ENCODE assay signal across 10 cellular contexts in genomic region chr5:90015584-90016018, GRCh38.
DNase-seq lines count a peak whose midpoint lies in the region; ATAC-seq and TF ChIP-seq lines count a peak whose summit lies in the region.
"Had no signal": no experiment of that assay in that cellular context is flagged by ENCODE, and none has a peak within 500 bp of the region (broad histone marks: within the 10 kb centered on the region; RNA-seq: fewer than 3 reads in every experiment).

No MANE protein-coding gene starts in this region.

- DNase-seq in MCF 10A (ENCODE audit: unreplicated experiment) (peak; percentile 16), breast epithelium (ENCODE audit: low spot score in 2 of 2) (no peak), ascending aorta (ENCODE audit: low spot score in 2 of 2) (no peak), thoracic aorta (ENCODE audit: low spot score) (no peak), DMS153 treated with DMSO at 0.1 percent for 48 hours (lab: John Stamatoyannopoulos, UW; ENCODE audit: unreplicated experiment) (no peak), dorsolateral prefrontal cortex (no peak)
- DNase-seq in effector CD8-positive, alpha-beta T cell (lab: John Stamatoyannopoulos, UW) = no peak

- H3K27me3 ChIP-seq in breast epithelium (no peaks in the 10 kb centered on the region), ascending aorta (no peaks in the 10 kb centered on the region), thoracic aorta (replicated peaks; ENCODE audit: insufficient read depth) (no peaks in the 10 kb centered on the region), dorsolateral prefrontal cortex (no peaks in the 10 kb centered on the region)

- H3K27ac Mint-ChIP-seq in MCF 10A (ENCODE audit: low read depth, unreplicated experiment) = peak overlapping the region; percentile 71
- H3K27ac Mint-ChIP-seq: T-helper 1 cell treated with Interleukin-12 subunit alpha and Interleukin-12 subunit beta and Interleukin-4 antibody, amounts not matched to agents 30 μg/mL and 1 μg/mL, for 36 hours had no signal

- CTCF ChIA-PET in MCF 10A (lab: Yijun Ruan, JAX) = interaction anchor here (0.6 kb wide), 1 partner anchor 1956 kb away, joined by 3 read pairs; no protein-coding TSS in a partner anchor

- no peaks in the 10 kb centered on the region for H3K9me3 Mint-ChIP-seq in MCF 10A (ENCODE audit: unreplicated experiment)

- no peak overlapping the region for H3K27ac ChIP-seq in breast epithelium
- peak overlapping the region; percentile 36 to 56 for H3K27ac ChIP-seq in ascending aorta
- H3K27ac ChIP-seq in thoracic aorta = peak overlapping the region in 1 of 2 donors; percentile 22
- peak overlapping the region in 11 of 59 donors; percentile 1 to 54 (median 24) for H3K27ac ChIP-seq in dorsolateral prefrontal cortex
- H3K27ac ChIP-seq: A549 had no signal

- no peaks in the 10 kb centered on the region for H3K9me3 ChIP-seq in breast epithelium
- no peaks in the 10 kb centered on the region for H3K9me3 ChIP-seq in ascending aorta
- no peaks in the 10 kb centered on the region for H3K9me3 ChIP-seq in thoracic aorta
- H3K9me3 ChIP-seq: A549 had no signal

- TF ChIP-seq CTCF in MCF 10A (IDR thresholded peaks at IDR 0.05; ENCODE audit: unreplicated experiment) (no peak), breast epithelium (IDR thresholded peaks at IDR 0.05) (no peak), ascending aorta (IDR thresholded peaks at IDR 0.05) (no peak), thoracic aorta (IDR thresholded peaks at IDR 0.05) (no peak), dorsolateral prefrontal cortex (IDR thresholded peaks at IDR 0.05 in 54 of 56, conservative IDR thresholded peaks at IDR 0.05 in 2 of 56; ENCODE audit: low read depth in 1 of 56, partially characterized antibody in 56 of 56) (no peak)

- H3K4me3 Mint-ChIP-seq in MCF 10A (ENCODE audit: unreplicated experiment) = no peak overlapping the region
- H3K4me3 Mint-ChIP-seq: T-helper 1 cell treated with Interleukin-12 subunit alpha and Interleukin-12 subunit beta and Interleukin-4 antibody, amounts not matched to agents 30 μg/mL and 1 μg/mL, for 36 hours had no signal

- H3K27me3 Mint-ChIP-seq in MCF 10A (ENCODE audit: insufficient read depth, unreplicated experiment) = no peaks in the 10 kb centered on the region

- intact Hi-C loops in MCF 10A (cut with micrococcal nuclease) (no loop called here), breast epithelium (cut with DNase I; ENCODE audit: low total_unique reads) (no loop called here), ascending aorta (cut with DNase I) (loop anchor here (2.0 kb wide), 1 partner anchor 25 kb away; no protein-coding TSS in a partner anchor), dorsolateral prefrontal cortex (cut with DNase I) (no loop called here)

- no TSS peak for BruUV-seq in MCF 10A (replicated peaks; lab: Mats Ljungman, UMichigan)

- ATAC-seq in HG03108 (IDR thresholded peaks at IDR 0.05; ENCODE audit: unreplicated experiment) = peak; percentile 80
- no peak for ATAC-seq in thoracic aorta (ENCODE audit: insufficient number of reproducible peaks, low FRiP score, low read depth)
- ATAC-seq: A549 had no signal

- H3K36me3 ChIP-seq in breast epithelium (no peaks in the 10 kb centered on the region), ascending aorta (no peaks in the 10 kb centered on the region), thoracic aorta (no peaks in the 10 kb centered on the region)

- no peaks in the 10 kb centered on the region for H3K4me1 ChIP-seq in breast epithelium
- H3K4me1 ChIP-seq in ascending aorta = peaks cover 0 to 10% of the 10 kb centered on the region in 2 donors
- peaks cover 8 to 48% of the 10 kb centered on the region in 2 donors for H3K4me1 ChIP-seq in thoracic aorta (ENCODE audit: control insufficient read depth in 1 of 2, low read depth in 2 of 2)
- H3K4me1 ChIP-seq: A549 had no signal

- no peak for TF ChIP-seq POLR2A in breast epithelium (IDR thresholded peaks at IDR 0.05)

- POLR2A ChIA-PET in MCF 10A (lab: Yijun Ruan, JAX) = interaction anchor here (0.6 to 1.0 kb wide), 2 partner anchors 46 to 438 kb away, joined by 3 to 4 read pairs; no protein-coding TSS in a partner anchor

- no peaks in the 10 kb centered on the region for H3K36me3 Mint-ChIP-seq in MCF 10A (ENCODE audit: insufficient read depth, unreplicated experiment)

- peaks cover 14% of the 10 kb centered on the region for H3K4me1 Mint-ChIP-seq in MCF 10A (ENCODE audit: insufficient read depth, unreplicated experiment)

- no peak overlapping the region for H3K4me3 ChIP-seq in breast epithelium
- H3K4me3 ChIP-seq in ascending aorta = no peak overlapping the region
- peak overlapping the region; percentile 6 for H3K4me3 ChIP-seq in thoracic aorta
- H3K4me3 ChIP-seq in dorsolateral prefrontal cortex = no peak overlapping the region
- H3K4me3 ChIP-seq: A549 had no signal

Comparison
In these comparisons a context has a peak if more than half of its experiments do, and no peak if none do; other contexts are left out.
1. H3K27ac ChIP-seq: peak in ascending aorta (2 of 2); none in breast epithelium (0 of 2).